1 cellular context compared by ENCODE assay signal in genomic region chr18:12305930-12306629, GRCh38.
TF ChIP-seq lines count a peak whose summit lies in the region.

No MANE protein-coding gene starts in this region.

TF ChIP-seq in HepG2, 621 proteins besides CTCF, POLR2A, EP300 and RAD21:
- TF ChIP-seq ZNF24 (IDR thresholded peaks at IDR 0.05) (no peak), ZFY (CRISPR knock-in tag; IDR thresholded peaks at IDR 0.05) (0 out of 2 replicates have a peak, but pooled peaks have one; percentile 14), MEIS1 (CRISPR knock-in tag; IDR thresholded peaks at IDR 0.05; ENCODE audit: borderline replicate concordance) (no peak), JUN (CRISPR knock-in tag; IDR thresholded peaks at IDR 0.05) (no peak), ZFP37 (CRISPR knock-in tag; IDR thresholded peaks at IDR 0.05; ENCODE audit: borderline replicate concordance) (no peak), REPIN1 (CRISPR knock-in tag; IDR thresholded peaks at IDR 0.05; ENCODE audit: borderline replicate concordance, low read depth) (no peak)
